ENCODE assay signal across 1 cellular context in the genomic region with DNA sequence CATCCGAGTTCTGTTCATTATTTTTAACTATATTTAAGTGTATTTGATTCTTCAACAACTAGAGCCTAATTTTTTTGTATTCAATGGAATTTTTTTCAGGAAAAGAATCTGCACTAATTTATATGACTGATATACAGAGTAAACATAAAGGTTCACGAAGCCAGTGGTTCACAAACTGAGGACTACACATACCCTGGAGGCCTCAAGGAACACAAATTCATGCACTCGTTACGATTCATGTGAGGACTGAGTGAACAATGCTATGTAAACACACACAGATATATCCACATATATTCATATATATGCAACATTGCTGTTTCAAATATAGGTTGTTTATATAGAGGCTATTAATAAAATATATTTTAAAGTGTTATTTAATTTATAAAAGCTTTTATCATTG.
TF ChIP-seq lines count a peak whose summit lies in the region.

No MANE protein-coding gene starts in this region.

TF ChIP-seq in IMR-90, 13 proteins besides CTCF, POLR2A, EP300 and RAD21 (continued from another document):
- TF ChIP-seq, protein P1, sequence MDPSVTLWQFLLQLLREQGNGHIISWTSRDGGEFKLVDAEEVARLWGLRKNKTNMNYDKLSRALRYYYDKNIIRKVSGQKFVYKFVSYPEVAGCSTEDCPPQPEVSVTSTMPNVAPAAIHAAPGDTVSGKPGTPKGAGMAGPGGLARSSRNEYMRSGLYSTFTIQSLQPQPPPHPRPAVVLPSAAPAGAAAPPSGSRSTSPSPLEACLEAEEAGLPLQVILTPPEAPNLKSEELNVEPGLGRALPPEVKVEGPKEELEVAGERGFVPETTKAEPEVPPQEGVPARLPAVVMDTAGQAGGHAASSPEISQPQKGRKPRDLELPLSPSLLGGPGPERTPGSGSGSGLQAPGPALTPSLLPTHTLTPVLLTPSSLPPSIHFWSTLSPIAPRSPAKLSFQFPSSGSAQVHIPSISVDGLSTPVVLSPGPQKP (IDR thresholded peaks at IDR 0.05; ENCODE audit: borderline replicate concordance, low read depth, low read length) = no peak
- TF ChIP-seq CEBPB (IDR thresholded peaks at IDR 0.05; ENCODE audit: low read depth, low read length) (no peak), USF2 (IDR thresholded peaks at IDR 0.05; ENCODE audit: low read depth, low read length) (no peak), BHLHE40 (IDR thresholded peaks at IDR 0.05; ENCODE audit: low read depth, low read length) (no peak)
